In genomic region chr12:88052686-88053085, GRCh38 we compare ENCODE assay signal across 8 cellular contexts. TPM values are rescaled to one million over a fixed set of nuclear protein-coding genes. Genes with fewer than 3 reads are reported as not detected.
DNase-seq lines count a peak whose midpoint lies in the region; ATAC-seq and TF ChIP-seq lines count a peak whose summit lies in the region.

No MANE protein-coding gene starts in this region.

- intact Hi-C loops in testis (cut with DNase I; ENCODE audit: low total_unique reads), result no loop called here

- peaks cover 19% of the 10 kb centered on the region for H3K36me3 Mint-ChIP-seq in T-helper 2 cell treated with Interferon-gamma antibody and Interleukin-4, amounts not matched to agents 5 μg/mL and 100 μg/mL, for 36 hours (ENCODE audit: low read depth)

- H3K27ac ChIP-seq in foreskin keratinocyte (no peak overlapping the region), testis (no peak overlapping the region)

- H3K4me1 Mint-ChIP-seq in T-helper 2 cell treated with Interferon-gamma antibody and Interleukin-4, amounts not matched to agents 5 μg/mL and 100 μg/mL, for 36 hours (ENCODE audit: low read depth), result no peaks in the 10 kb centered on the region

- H3K4me1 ChIP-seq in foreskin keratinocyte (no peaks in the 10 kb centered on the region), testis (no peaks in the 10 kb centered on the region)

- peak; percentile 62 for TF ChIP-seq CTCF in foreskin keratinocyte (conservative IDR thresholded peaks at IDR 0.05)
- TF ChIP-seq CTCF in testis (IDR thresholded peaks at IDR 0.05), result peak in 1 of 3 experiments; percentile 12

- no peaks in the 10 kb centered on the region for H3K27me3 Mint-ChIP-seq in T-helper 2 cell treated with Interferon-gamma antibody and Interleukin-4, amounts not matched to agents 5 μg/mL and 100 μg/mL, for 36 hours (ENCODE audit: low read depth)

- peak; percentile 75 for DNase-seq in DMS53 treated with DMSO at 0.1 percent for 48 hours (lab: John Stamatoyannopoulos, UW; ENCODE audit: unreplicated experiment)
- peak; percentile 11 for DNase-seq in MG63
- peak; percentile 14 for DNase-seq in SW480 (ENCODE audit: low spot score)
- DNase-seq in foreskin keratinocyte, result peak; percentile 13 to 33
- DNase-seq in testis, result peak; percentile 42
- DNase-seq in NCI-H187 treated with DMSO at 0.1 percent for 48 hours (lab: John Stamatoyannopoulos, UW), result no peak
- no peak for DNase-seq in T-helper 2 cell treated with Interferon-gamma antibody and Interleukin-4, amounts not matched to agents 5 μg/mL and 100 μg/mL, for 36 hours (ENCODE audit: low spot score)

- TF ChIP-seq POLR2A in testis (IDR thresholded peaks at IDR 0.05), result no peak

- H3K9me3 ChIP-seq in MG63 (no peaks in the 10 kb centered on the region), testis (no peaks in the 10 kb centered on the region)

- H3K27me3 ChIP-seq in MG63 (no peaks in the 10 kb centered on the region), foreskin keratinocyte (no peaks in the 10 kb centered on the region), testis (no peaks in the 10 kb centered on the region)

- H3K27ac Mint-ChIP-seq in T-helper 2 cell treated with Interferon-gamma antibody and Interleukin-4, amounts not matched to agents 5 μg/mL and 100 μg/mL, for 36 hours, result no peak overlapping the region

- H3K4me3 ChIP-seq in MG63, result no peak overlapping the region
- H3K4me3 ChIP-seq in testis, result no peak overlapping the region

- peak; percentile 57 for ATAC-seq in GM19455 (IDR thresholded peaks at IDR 0.05; ENCODE audit: unreplicated experiment)
- ATAC-seq in foreskin keratinocyte, result peak; percentile 71

- 98 to 100% methylated on average over 1 of the region's 1 CpG for WGBS in testis, 2 donors

- H3K9me3 Mint-ChIP-seq in T-helper 2 cell treated with Interferon-gamma antibody and Interleukin-4, amounts not matched to agents 5 μg/mL and 100 μg/mL, for 36 hours, result no peaks in the 10 kb centered on the region

- H3K36me3 ChIP-seq in MG63, result peaks cover 48% of the 10 kb centered on the region
- H3K36me3 ChIP-seq in testis (ENCODE audit: low read depth, missing control alignments), result no peaks in the 10 kb centered on the region

- H3K4me3 Mint-ChIP-seq in T-helper 2 cell treated with Interferon-gamma antibody and Interleukin-4, amounts not matched to agents 5 μg/mL and 100 μg/mL, for 36 hours, result no peak overlapping the region

RNA-seq across cellular contexts. Expression of gene C12orf50, which starts 23.5 kb away (rescaled TPM):
- not detected in 2 replicates for total RNA-seq in MG63 (2014; rRNA removed; shearing (Covaris generic); ENCODE audit: low replicate concordance)
- total RNA-seq in foreskin keratinocyte (not detected in 2 replicates), testis (10 to 100 TPM; 24.8 to 64.6 TPM)
- polyA plus RNA-seq in foreskin keratinocyte (not detected in 2 replicates), testis (ENCODE audit: insufficient read depth, low read depth, low replicate concordance) (47.0 TPM)

Comparison
In these comparisons a context has a peak if more than half of its experiments do, and no peak if none do; other contexts are left out.
1. DNase-seq: peak in DMS53 treated with DMSO at 0.1 percent for 48 hours (single experiment), MG63 (single experiment), SW480 (single experiment), foreskin keratinocyte (2 of 2) and testis (single experiment); none in NCI-H187 treated with DMSO at 0.1 percent for 48 hours (single experiment) and T-helper 2 cell treated with Interferon-gamma antibody and Interleukin-4, amounts not matched to agents 5 μg/mL and 100 μg/mL, for 36 hours (single experiment).
2. RNA of gene C12orf50, which starts 23.5 kb away (total RNA-seq): 24.8 to 64.6 TPM in testis; not detected in foreskin keratinocyte and not detected in MG63; every median in the first group is over 10 times any median in the second.